34 cellular contexts compared by ENCODE assay signal in the genomic region with DNA sequence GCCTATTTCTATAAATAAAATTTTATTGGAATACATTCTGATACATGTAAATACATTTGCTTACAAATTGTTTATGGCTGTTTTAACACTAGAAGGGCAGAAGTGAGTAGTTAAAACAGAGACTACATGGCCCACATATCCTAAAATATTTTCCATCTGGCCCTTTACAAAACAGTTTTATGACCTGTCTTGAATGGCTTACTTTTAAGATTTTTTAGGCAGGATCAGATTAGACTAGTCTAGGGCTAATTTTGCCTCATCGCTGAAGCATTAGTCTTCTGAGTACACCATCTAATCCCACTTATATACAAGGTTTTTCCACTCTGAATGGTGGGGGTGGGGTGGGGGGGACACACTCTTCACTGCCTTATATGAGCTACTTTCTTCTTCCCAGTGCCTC.
"Had no signal": no experiment of that assay in that cellular context is flagged by ENCODE, and none has a peak within 500 bp of the region (broad histone marks: within the 10 kb centered on the region; RNA-seq: fewer than 3 reads in every experiment).

No MANE protein-coding gene starts in this region.

- H3K27ac ChIP-seq: KMS-11 had no signal

- H3K36me3 ChIP-seq: MG63 had no signal

- H3K4me2 ChIP-seq: KMS-11 had no signal

- DNase-seq: Karpas-422, Kasumi-1, KG1, MG63, MM.1S, MV-4-11, NCI-H1048, NCI-H1092, NCI-H1092 treated with DMSO at 0.1 percent for 48 hours, NCI-H1105, NCI-H1105 treated with DMSO at 0.1 percent for 48 hours, NCI-H1417, NCI-H1417 treated with DMSO at 0.1 percent for 48 hours, NCI-H1436, NCI-H1436 treated with DMSO at 0.1 percent for 48 hours, NCI-H146, NCI-H1694, NCI-H1694 treated with DMSO at 0.1 percent for 48 hours, NCI-H187, NCI-H187 treated with DMSO at 0.1 percent for 48 hours, NCI-H1930, NCI-H2029, NCI-H2029 treated with DMSO at 0.1 percent for 48 hours, NCI-H2081, NCI-H2081 treated with DMSO at 0.1 percent for 48 hours, NCI-H2107, NCI-H2171, NCI-H2171 treated with DMSO at 0.1 percent for 48 hours, NCI-H226, NCI-H345, NCI-H446, NCI-H446 treated with DMSO at 0.1 percent for 48 hours, NCI-H510A had no signal

- H3K9ac ChIP-seq: KMS-11 had no signal

- H3K4me3 ChIP-seq: MG63 had no signal

- H3K27me3 ChIP-seq: MG63 had no signal
